In the genomic region with DNA sequence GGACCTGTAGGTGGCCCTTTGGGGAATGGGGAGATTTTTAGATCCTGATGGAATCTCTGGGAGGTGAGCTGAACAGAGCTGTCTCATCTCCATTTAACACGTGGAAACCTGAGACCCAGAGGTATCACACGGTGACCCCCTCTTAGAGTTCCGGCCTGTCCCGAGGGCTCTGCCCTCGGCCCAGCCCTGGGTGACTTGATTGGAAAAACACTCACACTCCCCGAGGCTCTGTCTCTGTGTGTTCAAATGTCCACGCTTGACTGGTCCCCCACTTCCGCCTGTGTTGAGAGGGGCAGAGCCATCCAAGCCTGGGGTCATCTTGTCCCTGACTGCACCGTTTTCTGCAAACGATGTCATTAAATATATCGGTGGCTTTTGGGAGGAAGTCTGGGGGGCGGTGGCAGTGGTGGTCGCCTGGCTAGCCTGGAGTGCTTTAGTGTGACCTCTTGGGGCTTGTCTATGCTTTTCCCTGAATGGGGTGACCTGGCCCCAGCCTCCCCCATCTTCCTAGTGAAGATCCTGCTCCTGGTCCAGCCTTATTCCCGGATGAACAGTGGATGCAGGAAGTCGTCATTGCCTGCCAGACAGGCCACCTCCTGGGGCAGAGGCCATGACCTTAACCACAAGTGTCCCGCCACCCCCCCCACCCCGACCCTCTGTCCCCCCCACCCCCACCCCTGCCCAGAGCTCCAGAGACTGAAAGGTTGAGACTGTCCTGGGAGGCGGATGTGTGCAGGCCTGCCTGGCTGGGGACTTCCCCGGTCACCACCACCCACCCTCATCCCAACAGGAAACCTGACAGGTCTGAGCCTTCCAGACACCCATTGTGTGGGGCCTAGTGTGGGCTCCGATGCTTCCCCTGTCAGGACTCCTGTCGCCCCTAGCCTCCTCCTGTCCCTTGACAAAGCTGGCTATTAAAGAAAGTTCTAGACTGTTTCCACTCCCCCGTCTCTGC, we compare ENCODE assay signal across 1 cellular context.
TF ChIP-seq lines count a peak whose summit lies in the region.

No MANE protein-coding gene starts in this region.

TF ChIP-seq in H1, 55 proteins besides CTCF, POLR2A, EP300 and RAD21:
- TF ChIP-seq CEBPB (IDR thresholded peaks at IDR 0.05; ENCODE audit: low read depth, low read length) (no peak), EZH2 (IDR thresholded peaks at IDR 0.05; ENCODE audit: low read depth, low read length, severe bottlenecking) (no peak), SRF (IDR thresholded peaks at IDR 0.05; ENCODE audit: low read depth, low read length) (no peak), POLR2AphosphoS5 (IDR thresholded peaks at IDR 0.05; ENCODE audit: low read depth, low read length) (no peak), EGR1 (IDR thresholded peaks at IDR 0.05; ENCODE audit: borderline replicate concordance, low read depth, low read length) (no peak), HDAC2 (IDR thresholded peaks at IDR 0.05; ENCODE audit: borderline replicate concordance in 1 of 2, low read depth in 2 of 2, low read length in 2 of 2) (no peak), TEAD4 (IDR thresholded peaks at IDR 0.05; ENCODE audit: low read depth, low read length) (no peak), POU5F1 (IDR thresholded peaks at IDR 0.05; ENCODE audit: low read depth, low read length) (no peak)
